In the genomic region with DNA sequence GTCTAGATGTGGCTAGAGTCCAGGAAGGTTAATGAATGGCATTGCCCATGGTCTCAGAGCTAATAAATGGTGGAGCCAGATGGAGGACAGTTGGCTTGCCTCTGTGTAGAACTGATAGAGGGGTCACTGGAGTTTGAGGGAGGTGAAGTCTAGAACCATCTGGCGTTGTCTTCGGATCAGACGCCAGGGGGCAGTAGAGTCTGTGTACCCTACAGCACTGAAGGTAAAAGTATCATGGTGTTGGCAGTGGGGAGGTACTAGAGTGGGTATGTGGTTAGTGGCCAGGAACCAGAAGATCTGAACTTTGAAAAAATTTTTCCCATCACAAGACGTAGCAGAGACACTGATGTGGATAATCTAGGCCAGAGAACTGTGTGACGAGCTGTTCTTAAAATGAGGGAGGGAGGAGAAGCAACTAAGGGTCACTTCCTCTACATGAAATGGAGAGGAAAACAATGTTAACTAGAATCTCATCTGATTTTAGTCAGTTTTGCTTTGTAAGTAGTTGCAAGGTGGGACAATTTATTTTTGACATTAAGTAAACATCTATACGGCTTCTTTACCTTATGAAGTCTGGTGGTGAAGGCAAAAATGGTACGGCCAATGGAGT, we compare ENCODE assay signal across 7 cellular contexts.
DNase-seq lines count a peak whose midpoint lies in the region; ATAC-seq and TF ChIP-seq lines count a peak whose summit lies in the region.

No MANE protein-coding gene starts in this region.

- no peak overlapping the region for H3K4me3 Mint-ChIP-seq in CD8-positive, alpha-beta T cell
- H3K4me3 Mint-ChIP-seq in activated naive CD8-positive, alpha-beta T cell: peak overlapping the region; percentile 28

- no peaks in the 10 kb centered on the region for H3K27me3 ChIP-seq in CD8-positive, alpha-beta T cell (ENCODE audit: insufficient read depth, low read length)
- H3K27me3 ChIP-seq in mesendoderm (ENCODE audit: insufficient read depth, low read length, poor library complexity) (no peaks in the 10 kb centered on the region), thyroid gland (no peaks in the 10 kb centered on the region)

- H3K27ac ChIP-seq in CD8-positive, alpha-beta T cell (ENCODE audit: low read depth, low read length): no peak overlapping the region
- H3K27ac ChIP-seq in mesendoderm (ENCODE audit: low read depth, low read length): no peak overlapping the region
- no peak overlapping the region for H3K27ac ChIP-seq in thyroid gland

- peaks cover 50% of the 10 kb centered on the region for H3K4me1 Mint-ChIP-seq in CD8-positive, alpha-beta T cell (ENCODE audit: low read depth)
- H3K4me1 Mint-ChIP-seq in activated naive CD8-positive, alpha-beta T cell (ENCODE audit: low read depth): peaks cover 45% of the 10 kb centered on the region

- CTCF ChIA-PET in CD8-positive, alpha-beta T cell (lab: Charles Lee): interaction anchor here (1.2 to 20.7 kb wide), 13 partner anchors 9 to 326 kb away, joined by 3 to 378 read pairs (median 5); no protein-coding TSS in a partner anchor

- H2BK15ac ChIP-seq in mesendoderm (replicated peaks; ENCODE audit: low read depth): no peak overlapping the region

- ATAC-seq in CD8-positive, alpha-beta T cell: peak; percentile 31
- ATAC-seq in HG02798 (IDR thresholded peaks at IDR 0.05; ENCODE audit: poor library complexity, unreplicated experiment) (peak; percentile 31), GM21515 (IDR thresholded peaks at IDR 0.05; ENCODE audit: unreplicated experiment) (no peak)

- H4K5ac ChIP-seq in mesendoderm (ENCODE audit: low read length): no peak overlapping the region

- H3K23ac ChIP-seq in mesendoderm (ENCODE audit: low read length): no peak overlapping the region

- H3K79me1 ChIP-seq in mesendoderm (ENCODE audit: low read length): no peaks in the 10 kb centered on the region

- H3K27ac Mint-ChIP-seq in CD8-positive, alpha-beta T cell: peak overlapping the region; percentile 5
- peak overlapping the region; percentile 54 for H3K27ac Mint-ChIP-seq in activated naive CD8-positive, alpha-beta T cell

- no peak overlapping the region for H3K9ac ChIP-seq in mesendoderm (ENCODE audit: low read length)

- H3K4ac ChIP-seq in mesendoderm (ENCODE audit: low read depth, low read length): no peak overlapping the region

- H2BK5ac ChIP-seq in mesendoderm (ENCODE audit: low read length): no peak overlapping the region

- no CpG with 5 or more reads among the region's 7 CpGs for WGBS in mesendoderm (ENCODE audit: extremely low coverage, insufficient coverage, low lambda C conversion rate)
- 80% methylated on average over 7 of the region's 7 CpGs for WGBS in thyroid gland, 2 donors

- H3K4me2 ChIP-seq in mesendoderm (ENCODE audit: low read length): no peak overlapping the region

- no peak overlapping the region for H2AK5ac ChIP-seq in mesendoderm (ENCODE audit: low read length)

- H3K4me1 ChIP-seq in CD8-positive, alpha-beta T cell (ENCODE audit: insufficient read depth, low read length): peaks cover 39% of the 10 kb centered on the region
- H3K4me1 ChIP-seq in mesendoderm (ENCODE audit: control insufficient read depth, low read depth, low read length) (no peaks in the 10 kb centered on the region), thyroid gland (peaks cover 0 to 28% of the 10 kb centered on the region in 2 donors)

- no peak overlapping the region for H4K8ac ChIP-seq in mesendoderm (ENCODE audit: low read depth, low read length)

- POLR2A ChIA-PET in CD8-positive, alpha-beta T cell (lab: Charles Lee): no interaction called here

- H3K18ac ChIP-seq in mesendoderm (ENCODE audit: low read length): no peak overlapping the region

- intact Hi-C loops in CD8-positive, alpha-beta T cell (cut with DNase I, micrococcal nuclease): no loop called here
- intact Hi-C loops in thyroid gland (cut with DNase I): no loop called here

- peak in 1 of 7 experiments; percentile 32 for DNase-seq in CD8-positive, alpha-beta T cell
- DNase-seq in mesendoderm: peak; percentile 40
- DNase-seq in DMS153 treated with DMSO at 0.1 percent for 48 hours (lab: John Stamatoyannopoulos, UW; ENCODE audit: unreplicated experiment): no peak
- DNase-seq in thyroid gland: no peak

- TF ChIP-seq POLR2A in thyroid gland (IDR thresholded peaks at IDR 0.05): no peak

- H3K56ac ChIP-seq in mesendoderm (ENCODE audit: low read length): no peak overlapping the region

- H3K27me3 Mint-ChIP-seq in CD8-positive, alpha-beta T cell (ENCODE audit: low read depth): no peaks in the 10 kb centered on the region
- no peaks in the 10 kb centered on the region for H3K27me3 Mint-ChIP-seq in activated naive CD8-positive, alpha-beta T cell

- H3K79me2 ChIP-seq in mesendoderm (ENCODE audit: control insufficient read depth, insufficient read depth, low read length): no peaks in the 10 kb centered on the region

- H2BK120ac ChIP-seq in mesendoderm (ENCODE audit: low read depth, low read length): no peak overlapping the region

- no peaks in the 10 kb centered on the region for H3K9me3 Mint-ChIP-seq in CD8-positive, alpha-beta T cell
- H3K9me3 Mint-ChIP-seq in activated naive CD8-positive, alpha-beta T cell (ENCODE audit: low read depth): no peaks in the 10 kb centered on the region

- no peaks in the 10 kb centered on the region for H3K9me3 ChIP-seq in CD8-positive, alpha-beta T cell (ENCODE audit: low read length)
- no peaks in the 10 kb centered on the region for H3K9me3 ChIP-seq in thyroid gland

- no peak for TF ChIP-seq CTCF in CD8-positive, alpha-beta T cell (IDR thresholded peaks at IDR 0.05)
- peak in 1 of 6 experiments; percentile 19 for TF ChIP-seq CTCF in thyroid gland (IDR thresholded peaks at IDR 0.05)

- no peak overlapping the region for H3K4me3 ChIP-seq in CD8-positive, alpha-beta T cell (ENCODE audit: low read depth, low read length)
- H3K4me3 ChIP-seq in mesendoderm (ENCODE audit: low read length) (no peak overlapping the region), thyroid gland (replicated peaks in 1 of 3) (no peak overlapping the region)

- H3K36me3 ChIP-seq in CD8-positive, alpha-beta T cell (ENCODE audit: insufficient read depth, low read length): no peaks in the 10 kb centered on the region
- no peaks in the 10 kb centered on the region for H3K36me3 ChIP-seq in mesendoderm (ENCODE audit: control insufficient read depth, insufficient read depth, low read length)
- H3K36me3 ChIP-seq in thyroid gland: no peaks in the 10 kb centered on the region

- no peaks in the 10 kb centered on the region for H3K36me3 Mint-ChIP-seq in CD8-positive, alpha-beta T cell
- no peaks in the 10 kb centered on the region for H3K36me3 Mint-ChIP-seq in activated naive CD8-positive, alpha-beta T cell
